26 cellular contexts compared by ENCODE assay signal in the genomic region with DNA sequence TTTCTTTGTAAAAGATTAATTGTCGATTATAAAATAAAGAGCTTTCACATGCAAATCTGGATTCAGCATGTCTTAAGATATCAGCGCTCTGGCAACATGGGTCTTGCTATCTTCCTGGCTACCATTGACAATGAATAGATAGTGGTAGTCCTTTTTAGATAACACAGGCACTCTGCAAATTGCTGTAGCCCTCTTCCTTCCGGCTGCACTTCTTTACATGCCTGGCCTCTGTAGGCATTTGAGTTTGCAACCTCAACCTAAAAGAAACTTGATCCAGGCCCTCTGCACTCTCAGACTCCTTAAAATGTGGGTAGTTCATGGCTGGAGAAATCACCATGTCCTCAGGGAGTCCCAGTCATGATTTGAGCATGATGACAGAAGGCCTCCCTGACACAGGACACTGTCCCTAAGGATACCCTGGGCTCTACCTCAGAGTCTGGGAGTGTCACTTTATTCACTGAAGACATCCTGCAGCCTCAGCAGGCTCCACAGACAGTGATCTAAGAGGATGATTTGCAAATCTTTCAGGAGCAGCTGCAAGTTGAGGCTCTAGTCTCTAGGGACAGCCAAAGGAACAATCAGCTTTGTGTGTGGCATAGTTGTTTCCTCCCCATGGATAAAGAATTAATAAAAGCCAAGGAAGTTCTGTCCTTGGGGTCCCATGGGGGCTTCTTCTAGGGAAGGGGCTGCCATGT.
"Had no signal": no experiment of that assay in that cellular context is flagged by ENCODE, and none has a peak within 500 bp of the region (broad histone marks: within the 10 kb centered on the region; RNA-seq: fewer than 3 reads in every experiment).

No MANE protein-coding gene starts in this region.

- ATAC-seq: activated CD8-positive, alpha-beta memory T cell treated with anti-CD3 and anti-CD28 coated beads, Interleukin-2, amount 10 ng/mL, durations not matched to agents 7 days and 5 days; activated T-cell treated with anti-CD3 and anti-CD28 coated beads, Interleukin-2, amount 50 U/mL, for 4 hours; WTC11 had no signal

- H3K4me3 ChIP-seq: cardiac muscle cell, PC-9 had no signal

- H3K27ac ChIP-seq: cardiac muscle cell, KMS-11, PC-9 had no signal

- H3K4me1 Mint-ChIP-seq: activated CD8-positive, alpha-beta memory T cell treated with anti-CD3 and anti-CD28 coated beads, Interleukin-2, amount 10 ng/mL, durations not matched to agents 7 days and 5 days; brain had no signal

- H3K9ac ChIP-seq: KMS-11 had no signal

- H3K36me3 Mint-ChIP-seq: activated CD8-positive, alpha-beta memory T cell treated with anti-CD3 and anti-CD28 coated beads, Interleukin-2, amount 10 ng/mL, durations not matched to agents 7 days and 5 days; activated naive CD8-positive, alpha-beta T cell; brain had no signal

- H2AFZ ChIP-seq: PC-9 had no signal

- H3K4me2 ChIP-seq: KMS-11, PC-9 had no signal

- H3K36me3 ChIP-seq: cardiac muscle cell had no signal

- H3K27ac Mint-ChIP-seq: activated CD8-positive, alpha-beta memory T cell treated with anti-CD3 and anti-CD28 coated beads, Interleukin-2, amount 10 ng/mL, durations not matched to agents 7 days and 5 days; activated naive CD4-positive, alpha-beta T cell treated with anti-CD3 and anti-CD28 coated beads for 36 hours; activated naive CD8-positive, alpha-beta T cell; brain; T-helper 1 cell treated with Interleukin-12 subunit alpha and Interleukin-12 subunit beta and Interleukin-4 antibody, amounts not matched to agents 30 μg/mL and 1 μg/mL, for 36 hours; WTC11 had no signal

- H3K27me3 Mint-ChIP-seq: activated CD8-positive, alpha-beta memory T cell treated with anti-CD3 and anti-CD28 coated beads, Interleukin-2, amount 10 ng/mL, durations not matched to agents 7 days and 5 days; activated naive CD8-positive, alpha-beta T cell had no signal

- DNase-seq: activated CD4-positive, alpha-beta T cell treated with anti-CD3 and anti-CD28 coated beads for 48 hours; activated CD4-positive, alpha-beta T cell treated with anti-CD3 and anti-CD28 coated beads, Interleukin-2, amount 50 U/mL, for 48 hours; activated CD4-positive, CD25-positive, alpha-beta regulatory T cell treated with anti-CD3 and anti-CD28 coated beads, Interleukin-2, amount 50 U/mL, for 72 hours; activated CD8-positive, alpha-beta memory T cell treated with anti-CD3 and anti-CD28 coated beads, Interleukin-2, amount 10 ng/mL, durations not matched to agents 7 days and 5 days; activated effector memory CD4-positive, alpha-beta T cell treated with anti-CD3 and anti-CD28 coated beads, Interleukin-2, amount 50 U/mL, for 16 hours; activated naive CD4-positive, alpha-beta T cell treated with anti-CD3 and anti-CD28 coated beads for 36 hours; activated T-cell treated with anti-CD3 and anti-CD28 coated beads, Interleukin-2, amount 50 U/mL, for 4 hours; amygdala; NCI-H1092 treated with DMSO at 0.1 percent for 48 hours; NCI-H1417 treated with DMSO at 0.1 percent for 48 hours; NCI-H1694; NCI-H2029; NCI-H2107; NCI-H2171 treated with DMSO at 0.1 percent for 48 hours; NCI-H226; NCI-H526; NCI-H774; NK-92 treated with Interleukin-12 subunit alpha and Interleukin-12 subunit beta, amount 100 ng/mL, for 24 hours; PC-9; SHP77 treated with DMSO at 0.1 percent for 48 hours had no signal

- H3K4me3 Mint-ChIP-seq: activated CD8-positive, alpha-beta memory T cell treated with anti-CD3 and anti-CD28 coated beads, Interleukin-2, amount 10 ng/mL, durations not matched to agents 7 days and 5 days; activated naive CD4-positive, alpha-beta T cell treated with anti-CD3 and anti-CD28 coated beads for 36 hours; activated naive CD8-positive, alpha-beta T cell; activated T-cell treated with anti-CD3 and anti-CD28 coated beads, Interleukin-2, amount 50 U/mL, for 4 hours; brain; T-helper 1 cell treated with Interleukin-12 subunit alpha and Interleukin-12 subunit beta and Interleukin-4 antibody, amounts not matched to agents 30 μg/mL and 1 μg/mL, for 36 hours; WTC11 had no signal
